ENCODE assay signal across 22 cellular contexts in genomic region chr2:200342235-200342634, GRCh38. TPM values are rescaled to one million over a fixed set of nuclear protein-coding genes. Genes with fewer than 3 reads are reported as not detected.
DNase-seq lines count a peak whose midpoint lies in the region; ATAC-seq and TF ChIP-seq lines count a peak whose summit lies in the region.
"Had no signal": no experiment of that assay in that cellular context is flagged by ENCODE, and none has a peak within 500 bp of the region (broad histone marks: within the 10 kb centered on the region; RNA-seq: fewer than 3 reads in every experiment).

No MANE protein-coding gene starts in this region.

- H4K8ac ChIP-seq in IMR-90 (ENCODE audit: low read depth in 2 of 2, low read length in 2 of 2): no peak overlapping the region

- TF ChIP-seq RAD21 in IMR-90 (IDR thresholded peaks at IDR 0.05; ENCODE audit: low read length): no peak

- H3K4me3 ChIP-seq in IMR-90 (ENCODE audit: insufficient read depth, low read depth, low read length) (no peak overlapping the region), testis (no peak overlapping the region), psoas muscle (no peak overlapping the region)
- H3K4me3 ChIP-seq: GM12878 had no signal

- H3K27me3 Mint-ChIP-seq in chondrocyte (ENCODE audit: low read depth) (no peaks in the 10 kb centered on the region), nephron (ENCODE audit: low read depth) (no peaks in the 10 kb centered on the region)
- H3K27me3 Mint-ChIP-seq in activated CD4-positive, alpha-beta memory T cell treated with anti-CD3 and anti-CD28 coated beads for 36 hours: no peaks in the 10 kb centered on the region
- no peaks in the 10 kb centered on the region for H3K27me3 Mint-ChIP-seq in activated naive CD4-positive, alpha-beta T cell treated with anti-CD3 and anti-CD28 coated beads for 36 hours (ENCODE audit: low read depth)
- H3K27me3 Mint-ChIP-seq: CD4-positive, CD25-positive, alpha-beta regulatory T cell; CD8-positive, alpha-beta memory T cell had no signal

- dilution Hi-C loops in IMR-90 (cut with HindIII; ENCODE audit: low sequenced_read_pairs, unreplicated experiment): no loop called here

- H3K36me3 Mint-ChIP-seq in chondrocyte (ENCODE audit: low read depth) (peaks cover 7% of the 10 kb centered on the region), nephron (ENCODE audit: low read depth) (peaks cover 36% of the 10 kb centered on the region)
- no peaks in the 10 kb centered on the region for H3K36me3 Mint-ChIP-seq in activated CD4-positive, alpha-beta memory T cell treated with anti-CD3 and anti-CD28 coated beads for 36 hours
- peaks cover 2% of the 10 kb centered on the region for H3K36me3 Mint-ChIP-seq in activated naive CD4-positive, alpha-beta T cell treated with anti-CD3 and anti-CD28 coated beads for 36 hours (ENCODE audit: low read depth)
- H3K36me3 Mint-ChIP-seq: CD4-positive, CD25-positive, alpha-beta regulatory T cell had no signal

- H3K4me1 ChIP-seq in IMR-90 (ENCODE audit: control insufficient read depth, insufficient read depth, low read length) (peaks cover 11% of the 10 kb centered on the region), testis (peaks cover 38% of the 10 kb centered on the region), psoas muscle (peaks cover 24% of the 10 kb centered on the region)
- H3K4me1 ChIP-seq: BE2C had no signal

- 0 out of 2 replicates have a peak overlapping the region, but pooled peaks have one; percentile 27 for H3K14ac ChIP-seq in IMR-90 (replicated peaks; ENCODE audit: low read depth, low read length)

- H2AFZ ChIP-seq in IMR-90 (replicated peaks; ENCODE audit: low read length, poor library complexity): no peak overlapping the region

- TF ChIP-seq POLR2A in IMR-90 (IDR thresholded peaks at IDR 0.05; ENCODE audit: low read depth, low read length) (no peak), testis (IDR thresholded peaks at IDR 0.05) (no peak)

- peaks cover 23% of the 10 kb centered on the region for H3K9me1 ChIP-seq in IMR-90 (ENCODE audit: insufficient read depth, low read length)

- no peak overlapping the region for H4K5ac ChIP-seq in IMR-90 (ENCODE audit: low read depth, low read length)

- no peak overlapping the region for H2BK20ac ChIP-seq in IMR-90 (ENCODE audit: low read depth, low read length)

- H3K27ac Mint-ChIP-seq in chondrocyte (ENCODE audit: unreplicated experiment): peak overlapping the region; percentile 68
- H3K27ac Mint-ChIP-seq in nephron: peak overlapping the region; percentile 16 to 26 (median 20)
- H3K27ac Mint-ChIP-seq in activated CD4-positive, alpha-beta memory T cell treated with anti-CD3 and anti-CD28 coated beads for 36 hours: no peak overlapping the region
- H3K27ac Mint-ChIP-seq in activated naive CD4-positive, alpha-beta T cell treated with anti-CD3 and anti-CD28 coated beads for 36 hours: no peak overlapping the region

- no peak for TF ChIP-seq CTCF in IMR-90 (conservative IDR thresholded peaks at IDR 0.05; ENCODE audit: low read depth, low read length)
- TF ChIP-seq CTCF in chondrocyte (IDR thresholded peaks at IDR 0.05): no peak
- TF ChIP-seq CTCF in nephron (IDR thresholded peaks at IDR 0.05; ENCODE audit: unreplicated experiment in 3 of 3): no peak
- no peak for TF ChIP-seq CTCF in testis (IDR thresholded peaks at IDR 0.05)
- TF ChIP-seq CTCF in psoas muscle (IDR thresholded peaks at IDR 0.05): no peak

- H4K20me1 ChIP-seq in IMR-90 (ENCODE audit: insufficient read depth, low read length): peaks cover 34% of the 10 kb centered on the region; the same call in 1 of the 2 replicates

- H3K4ac ChIP-seq in IMR-90 (ENCODE audit: low read depth, low read length): peak overlapping the region; percentile 19; the same call in 1 of the 2 replicates

- WGBS in IMR-90 (ENCODE audit: extremely low coverage in 2 of 2, insufficient read length in 1 of 2), 2 experiments: no CpG with 5 or more reads among the region's 2 CpGs
- WGBS in testis, 2 donors: 49 to 66% methylated on average over 2 of the region's 2 CpGs
- WGBS in psoas muscle, 3 donors: 50 to 67% (median 61%) methylated on average over 2 of the region's 2 CpGs

- 0 out of 2 replicates have a peak overlapping the region, but pooled peaks have one; percentile 11 for H3K18ac ChIP-seq in IMR-90 (ENCODE audit: low read depth, low read length)

- H2BK5ac ChIP-seq in IMR-90 (ENCODE audit: low read depth, low read length, poor library complexity, severe bottlenecking): no peak overlapping the region

- in situ Hi-C loops in IMR-90 (cut with MboI; ENCODE audit: low sequenced_read_pairs): no loop called here

- H3K4me1 Mint-ChIP-seq in chondrocyte (ENCODE audit: low read depth) (peaks cover 78% of the 10 kb centered on the region), nephron (peaks cover 70% of the 10 kb centered on the region)
- peaks cover 3% of the 10 kb centered on the region for H3K4me1 Mint-ChIP-seq in activated CD4-positive, alpha-beta memory T cell treated with anti-CD3 and anti-CD28 coated beads for 36 hours (ENCODE audit: low read depth)
- H3K4me1 Mint-ChIP-seq in activated naive CD4-positive, alpha-beta T cell treated with anti-CD3 and anti-CD28 coated beads for 36 hours (ENCODE audit: low read depth): no peaks in the 10 kb centered on the region
- H3K4me1 Mint-ChIP-seq: CD8-positive, alpha-beta memory T cell had no signal

- H3K79me1 ChIP-seq in IMR-90 (ENCODE audit: low read depth in 1 of 2, low read length in 2 of 2): peaks cover 30 to 68% of the 10 kb centered on the region in 2 experiments

- H3K9ac ChIP-seq in IMR-90 (ENCODE audit: low read depth, low read length): no peak overlapping the region
- H3K9ac ChIP-seq: KMS-11 had no signal

- no peak overlapping the region for H3K56ac ChIP-seq in IMR-90 (ENCODE audit: extremely low read depth, insufficient read depth, low read length)

- H3K36me3 ChIP-seq in IMR-90 (ENCODE audit: control insufficient read depth, insufficient read depth, low read length) (peaks cover 5% of the 10 kb centered on the region; the same call in 1 of the 2 replicates), testis (ENCODE audit: low read depth, missing control alignments) (no peaks in the 10 kb centered on the region), psoas muscle (ENCODE audit: insufficient read depth in 1 of 2, low read depth in 1 of 2) (no peaks in the 10 kb centered on the region)
- H3K36me3 ChIP-seq: BE2C had no signal

- H3K23ac ChIP-seq in IMR-90 (ENCODE audit: low read depth, low read length): peak overlapping the region; percentile 67; the same call in 1 of the 2 replicates

- H2AK9ac ChIP-seq in IMR-90 (replicated peaks; ENCODE audit: low read depth, low read length, poor library complexity): no peak overlapping the region

- CTCF ChIA-PET in IMR-90 (lab: Yijun Ruan, JAX): no interaction called here
- CTCF ChIA-PET in activated CD4-positive, alpha-beta memory T cell treated with anti-CD3 and anti-CD28 coated beads for 36 hours (lab: Charles Lee): no interaction called here
- CTCF ChIA-PET in activated naive CD4-positive, alpha-beta T cell treated with anti-CD3 and anti-CD28 coated beads for 36 hours (lab: Charles Lee): no interaction called here

- ATAC-seq in IMR-90 (ENCODE audit: low read depth): no peak
- no peak for ATAC-seq in psoas muscle
- ATAC-seq: GM12878 had no signal

- no peak overlapping the region for H3K4me2 ChIP-seq in IMR-90 (ENCODE audit: low read depth, low read length)
- H3K4me2 ChIP-seq: KMS-11 had no signal

- no peak overlapping the region for H4K91ac ChIP-seq in IMR-90 (ENCODE audit: insufficient read depth, low read depth, low read length)

- no peak overlapping the region for H2BK15ac ChIP-seq in IMR-90 (ENCODE audit: low read depth, low read length)

- BruUV-seq in IMR-90 (replicated peaks; lab: Mats Ljungman, UMichigan): no TSS peak

- H2AK5ac ChIP-seq in IMR-90 (ENCODE audit: low read depth, low read length): peak overlapping the region; percentile 20

- H3K27ac ChIP-seq in IMR-90 (ENCODE audit: insufficient read depth, low read length) (no peak overlapping the region), testis (no peak overlapping the region), psoas muscle (no peak overlapping the region)
- H3K27ac ChIP-seq: KMS-11 had no signal

- H3K27me3 ChIP-seq in IMR-90 (ENCODE audit: control insufficient read depth, insufficient read depth, low read length) (no peaks in the 10 kb centered on the region), testis (no peaks in the 10 kb centered on the region), psoas muscle (ENCODE audit: insufficient read depth in 3 of 3, low read length in 2 of 3) (no peaks in the 10 kb centered on the region)
- H3K27me3 ChIP-seq: BE2C had no signal

- no peak overlapping the region for H3K4me3 Mint-ChIP-seq in chondrocyte (ENCODE audit: unreplicated experiment)
- H3K4me3 Mint-ChIP-seq in nephron: no peak overlapping the region
- no peak overlapping the region for H3K4me3 Mint-ChIP-seq in activated CD4-positive, alpha-beta memory T cell treated with anti-CD3 and anti-CD28 coated beads for 36 hours
- no peak overlapping the region for H3K4me3 Mint-ChIP-seq in activated naive CD4-positive, alpha-beta T cell treated with anti-CD3 and anti-CD28 coated beads for 36 hours
- H3K4me3 Mint-ChIP-seq: CD4-positive, CD25-positive, alpha-beta regulatory T cell; CD8-positive, alpha-beta memory T cell; H9 had no signal

- H3K9me3 ChIP-seq in IMR-90 (ENCODE audit: control insufficient read depth, insufficient read depth, low read length) (no peaks in the 10 kb centered on the region), testis (no peaks in the 10 kb centered on the region), psoas muscle (no peaks in the 10 kb centered on the region)
- H3K9me3 ChIP-seq: BE2C had no signal

- intact Hi-C loops in IMR-90 (cut with micrococcal nuclease): no loop called here
- intact Hi-C loops in testis (cut with DNase I; ENCODE audit: low total_unique reads): no loop called here
- intact Hi-C loops in activated CD4-positive, alpha-beta memory T cell treated with anti-CD3 and anti-CD28 coated beads for 36 hours (cut with micrococcal nuclease): no loop called here
- intact Hi-C loops in psoas muscle (cut with DNase I): no loop called here
- intact Hi-C loops in activated naive CD4-positive, alpha-beta T cell treated with anti-CD3 and anti-CD28 coated beads for 36 hours (cut with micrococcal nuclease): no loop called here

- no peak overlapping the region for H2BK120ac ChIP-seq in IMR-90 (ENCODE audit: low read depth, low read length)

- H3K9me3 Mint-ChIP-seq in chondrocyte (ENCODE audit: low read depth) (peaks cover 4% of the 10 kb centered on the region), nephron (peaks cover 17% of the 10 kb centered on the region)
- peaks cover 5% of the 10 kb centered on the region for H3K9me3 Mint-ChIP-seq in activated CD4-positive, alpha-beta memory T cell treated with anti-CD3 and anti-CD28 coated beads for 36 hours
- no peaks in the 10 kb centered on the region for H3K9me3 Mint-ChIP-seq in activated naive CD4-positive, alpha-beta T cell treated with anti-CD3 and anti-CD28 coated beads for 36 hours
- H3K9me3 Mint-ChIP-seq: CD8-positive, alpha-beta memory T cell had no signal

- no peak for DNase-seq in IMR-90
- no peak for DNase-seq in chondrocyte (ENCODE audit: low spot score)
- DNase-seq in testis: peak; percentile 57
- DNase-seq in activated CD4-positive, alpha-beta memory T cell treated with anti-CD3 and anti-CD28 coated beads for 36 hours: no peak
- DNase-seq in stimulated activated naive CD4-positive, alpha-beta T cell (lab: John Stamatoyannopoulos, UW): no peak
- DNase-seq in psoas muscle: no peak
- no peak for DNase-seq in activated naive CD4-positive, alpha-beta T cell treated with anti-CD3 and anti-CD28 coated beads for 36 hours
- DNase-seq: ACHN; BE2C; C1 segment of cervical spinal cord; CD4-positive, CD25-positive, alpha-beta regulatory T cell; CD8-positive, alpha-beta memory T cell; DMS 273 treated with DMSO at 0.1 percent for 48 hours; DMS53; DND-41; EL; GOT3; H9 had no signal

- POLR2A ChIA-PET in IMR-90 (lab: Charles Lee; ENCODE audit: unreplicated experiment): no interaction called here
- POLR2A ChIA-PET in activated CD4-positive, alpha-beta memory T cell treated with anti-CD3 and anti-CD28 coated beads for 36 hours (lab: Charles Lee): no interaction called here

RNA-seq across cellular contexts. Expression of gene SPATS2L, which starts 35.7 kb away (rescaled TPM):
- 118 and 145 TPM in 2 replicates for total RNA-seq in IMR-90 (2012; rRNA removed)
- 155 and 175 TPM in 2 replicates for polyA plus RNA-seq in IMR-90 (2012; rRNA removed)
- 85.4 and 86.8 TPM in 2 replicates for polyA plus RNA-seq in IMR-90 (2012; cell fraction: cytosol; rRNA removed)
- polyA plus RNA-seq in IMR-90 (2012; cell fraction: nucleus; rRNA removed; ENCODE audit: low replicate concordance): 65.5 and 124 TPM in 2 replicates
- 233 to 237 TPM (median 233 TPM) in 3 replicates for total RNA-seq in chondrocyte
- 10 to 100 TPM; 49.7 to 52.9 TPM for total RNA-seq in testis
- 67.6 TPM for polyA plus RNA-seq in testis (ENCODE audit: insufficient read depth, low read depth, low replicate concordance)
- 10 to 100 TPM; 25.4 to 28.8 TPM for total RNA-seq in activated CD4-positive, alpha-beta memory T cell treated with anti-CD3 and anti-CD28 coated beads for 36 hours
- 10 to 100 TPM; 34.2 to 60.2 (median 50.9) TPM for total RNA-seq in psoas muscle
- polyA plus RNA-seq in psoas muscle: 100 to 1,000 TPM in 2 of 3 donors, 10 to 100 TPM in 1; 62.1 to 286 (median 172) TPM
- 10 to 100 TPM in 1 of 2 experiments, 1 to 10 TPM in 1; 8.9 to 10.9 TPM for total RNA-seq in activated naive CD4-positive, alpha-beta T cell treated with anti-CD3 and anti-CD28 coated beads for 36 hours
- total RNA-seq: G401 had no signal

Comparison
In these comparisons a context has a peak if more than half of its experiments do, and no peak if none do; other contexts are left out.
1. H3K27ac Mint-ChIP-seq: peak in chondrocyte (single experiment) and nephron (3 of 3); none in activated CD4-positive, alpha-beta memory T cell treated with anti-CD3 and anti-CD28 coated beads for 36 hours (single experiment) and activated naive CD4-positive, alpha-beta T cell treated with anti-CD3 and anti-CD28 coated beads for 36 hours (single experiment).